12 cellular contexts compared by ENCODE assay signal in genomic region chr17:31327534-31328526, GRCh38. TPM values are rescaled to one million over a fixed set of nuclear protein-coding genes. Genes with fewer than 3 reads are reported as not detected.
DNase-seq lines count a peak whose midpoint lies in the region; ATAC-seq and TF ChIP-seq lines count a peak whose summit lies in the region.
"Had no signal": no experiment of that assay in that cellular context is flagged by ENCODE, and none has a peak within 500 bp of the region (broad histone marks: within the 10 kb centered on the region; RNA-seq: fewer than 3 reads in every experiment).

No MANE protein-coding gene starts in this region.

- peaks cover 6% of the 10 kb centered on the region; the same call in 1 of the 2 replicates for H3K4me1 ChIP-seq in IMR-90 (ENCODE audit: control insufficient read depth, insufficient read depth, low read length)
- H3K4me1 ChIP-seq in tibial nerve = no peaks in the 10 kb centered on the region

- H2AK9ac ChIP-seq in IMR-90 (replicated peaks; ENCODE audit: low read depth, low read length, poor library complexity) = no peak overlapping the region

- TF ChIP-seq RAD21 in IMR-90 (IDR thresholded peaks at IDR 0.05; ENCODE audit: low read length) = no peak

- no TSS peak for BruUV-seq in IMR-90 (replicated peaks; lab: Mats Ljungman, UMichigan)

- H2BK15ac ChIP-seq in IMR-90 (ENCODE audit: low read depth, low read length) = peak overlapping the region; percentile 71; the same call in 2 of the 3 replicates

- no peak for TF ChIP-seq EP300 in tibial nerve (IDR thresholded peaks at IDR 0.05)

- peak overlapping the region; percentile 75 for H3K4ac ChIP-seq in IMR-90 (ENCODE audit: low read depth, low read length)

- TF ChIP-seq POLR2A in IMR-90 (IDR thresholded peaks at IDR 0.05; ENCODE audit: low read depth, low read length) (no peak), tibial nerve (IDR thresholded peaks at IDR 0.05) (no peak)

- DNase-seq in AG08396 (ENCODE audit: low spot score) (peak; percentile 49), IMR-90 (peak; percentile 90), brain microvascular endothelial cell (peak; percentile 79), lung microvascular endothelial cell (ENCODE audit: low read depth in 2 of 2) (peak; percentile 8 to 65), tibial nerve (ENCODE audit: low spot score in 2 of 2) (no peak), NCI-H345 (lab: John Stamatoyannopoulos, UW) (no peak), germinal center (ENCODE audit: low spot score) (no peak)
- DNase-seq: naive thymus-derived CD4-positive, alpha-beta T cell; NCI-H526; T-helper 17 cell had no signal

- H3K4me3 ChIP-seq in IMR-90 (ENCODE audit: insufficient read depth, low read depth, low read length) (no peak overlapping the region), brain microvascular endothelial cell (ENCODE audit: low read depth, low read length) (no peak overlapping the region), tibial nerve (no peak overlapping the region)

- H3K14ac ChIP-seq in IMR-90 (replicated peaks; ENCODE audit: low read depth, low read length) = peak overlapping the region; percentile 72

- ATAC-seq in IMR-90 (ENCODE audit: low read depth) (peak; percentile 90), HG02642 (IDR thresholded peaks at IDR 0.05; ENCODE audit: poor library complexity, unreplicated experiment) (no peak)
- ATAC-seq: naive thymus-derived CD4-positive, alpha-beta T cell; T-helper 17 cell had no signal

- peak overlapping the region; percentile 94 for H2BK120ac ChIP-seq in IMR-90 (ENCODE audit: low read depth, low read length)

- peak overlapping the region; percentile 86 for H2BK5ac ChIP-seq in IMR-90 (ENCODE audit: low read depth, low read length, poor library complexity, severe bottlenecking)

- H3K36me3 ChIP-seq in IMR-90 (ENCODE audit: control insufficient read depth, insufficient read depth, low read length) = peaks cover 14% of the 10 kb centered on the region
- peaks cover 8% of the 10 kb centered on the region for H3K36me3 ChIP-seq in brain microvascular endothelial cell (replicated peaks)
- peaks cover 0 to 36% (median 0%) of the 10 kb centered on the region in 3 donors for H3K36me3 ChIP-seq in tibial nerve

- H3K4me2 ChIP-seq in IMR-90 (ENCODE audit: low read depth, low read length) = peak overlapping the region; percentile 38; the same call in 1 of the 2 replicates
- H3K4me2 ChIP-seq: KMS-11 had no signal

- TF ChIP-seq CTCF in IMR-90 (conservative IDR thresholded peaks at IDR 0.05; ENCODE audit: low read depth, low read length) (no peak), brain microvascular endothelial cell (IDR thresholded peaks at IDR 0.05; ENCODE audit: low read depth, low read length, missing control alignments) (no peak), tibial nerve (IDR thresholded peaks at IDR 0.05) (no peak)

- peaks cover 0 to 23% of the 10 kb centered on the region in 2 experiments; a peak in 2 of 4 replicates for H3K79me1 ChIP-seq in IMR-90 (ENCODE audit: low read depth in 1 of 2, low read length in 2 of 2)

- H3K56ac ChIP-seq in IMR-90 (ENCODE audit: extremely low read depth, insufficient read depth, low read length) = no peak overlapping the region

- H4K8ac ChIP-seq in IMR-90 (ENCODE audit: low read depth in 2 of 2, low read length in 2 of 2) = peak overlapping the region in 1 of 2 experiments; percentile 82; a peak in 2 of 4 replicates

- H4K5ac ChIP-seq in IMR-90 (ENCODE audit: low read depth, low read length) = peak overlapping the region; percentile 33; the same call in 1 of the 2 replicates

- POLR2A ChIA-PET in IMR-90 (lab: Charles Lee; ENCODE audit: unreplicated experiment) = no interaction called here

- H2BK20ac ChIP-seq in IMR-90 (ENCODE audit: low read depth, low read length) = peak overlapping the region; percentile 94

- dilution Hi-C loops in IMR-90 (cut with HindIII; ENCODE audit: low sequenced_read_pairs, unreplicated experiment) = no loop called here

- in situ Hi-C loops in IMR-90 (cut with MboI; ENCODE audit: low sequenced_read_pairs) = no loop called here
- in situ Hi-C loops in brain microvascular endothelial cell (cut with HindIII; ENCODE audit: low pct_ligation_motif_present, low sequenced_read_pairs) = no loop called here

- no peaks in the 10 kb centered on the region for H3K9me3 ChIP-seq in IMR-90 (ENCODE audit: control insufficient read depth, insufficient read depth, low read length)
- H3K9me3 ChIP-seq in tibial nerve = no peaks in the 10 kb centered on the region

- 90% methylated on average over 3 of the region's 12 CpGs; no CpG with 5 or more reads in 1 of the 2 experiments for WGBS in IMR-90 (ENCODE audit: extremely low coverage in 2 of 2, insufficient read length in 1 of 2), 2 experiments
- WGBS in tibial nerve, 2 donors = 93 to 96% methylated on average over 12 of the region's 12 CpGs

- peak overlapping the region; percentile 86 for H2AK5ac ChIP-seq in IMR-90 (ENCODE audit: low read depth, low read length)

- no peak overlapping the region for H3K9ac ChIP-seq in IMR-90 (ENCODE audit: low read depth, low read length)
- H3K9ac ChIP-seq: KMS-11 had no signal

- H2AFZ ChIP-seq in IMR-90 (replicated peaks; ENCODE audit: low read length, poor library complexity) = no peak overlapping the region

- peak overlapping the region; percentile 57 for H3K18ac ChIP-seq in IMR-90 (ENCODE audit: low read depth, low read length)

- H4K91ac ChIP-seq in IMR-90 (ENCODE audit: insufficient read depth, low read depth, low read length) = peak overlapping the region; percentile 68; the same call in 1 of the 2 replicates

- H3K27me3 ChIP-seq in IMR-90 (ENCODE audit: control insufficient read depth, insufficient read depth, low read length) (no peaks in the 10 kb centered on the region), brain microvascular endothelial cell (replicated peaks) (no peaks in the 10 kb centered on the region), tibial nerve (no peaks in the 10 kb centered on the region)

- H3K23ac ChIP-seq in IMR-90 (ENCODE audit: low read depth, low read length) = peak overlapping the region; percentile 96; the same call in 1 of the 2 replicates

- peaks cover 7% of the 10 kb centered on the region for H3K9me1 ChIP-seq in IMR-90 (ENCODE audit: insufficient read depth, low read length)

- CTCF ChIA-PET in IMR-90 (lab: Yijun Ruan, JAX) = no interaction called here

- H3K27ac ChIP-seq in IMR-90 (ENCODE audit: insufficient read depth, low read length) (peak overlapping the region; percentile 31), brain microvascular endothelial cell (peak overlapping the region; percentile 51), tibial nerve (no peak overlapping the region)
- H3K27ac ChIP-seq: KMS-11 had no signal

- intact Hi-C loops in IMR-90 (cut with micrococcal nuclease) = no loop called here

- no peaks in the 10 kb centered on the region; the same call in 1 of the 2 replicates for H4K20me1 ChIP-seq in IMR-90 (ENCODE audit: insufficient read depth, low read length)

TF ChIP-seq in IMR-90, 13 proteins besides CTCF, POLR2A, EP300 and RAD21 (continues in another document):
- TF ChIP-seq NFE2L2 (IDR thresholded peaks at IDR 0.05; ENCODE audit: low read depth, low read length) = no peak
- TF ChIP-seq, protein P1, sequence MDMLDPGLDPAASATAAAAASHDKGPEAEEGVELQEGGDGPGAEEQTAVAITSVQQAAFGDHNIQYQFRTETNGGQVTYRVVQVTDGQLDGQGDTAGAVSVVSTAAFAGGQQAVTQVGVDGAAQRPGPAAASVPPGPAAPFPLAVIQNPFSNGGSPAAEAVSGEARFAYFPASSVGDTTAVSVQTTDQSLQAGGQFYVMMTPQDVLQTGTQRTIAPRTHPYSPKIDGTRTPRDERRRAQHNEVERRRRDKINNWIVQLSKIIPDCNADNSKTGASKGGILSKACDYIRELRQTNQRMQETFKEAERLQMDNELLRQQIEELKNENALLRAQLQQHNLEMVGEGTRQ (IDR thresholded peaks at IDR 0.05; ENCODE audit: low read depth, low read length) = no peak
- TF ChIP-seq MXI1 (IDR thresholded peaks at IDR 0.05; ENCODE audit: borderline replicate concordance, low read depth, low read length) = no peak
- TF ChIP-seq RCOR1 (IDR thresholded peaks at IDR 0.05; ENCODE audit: insufficient replicate concordance, low read length) = no peak
- TF ChIP-seq, protein P2, sequence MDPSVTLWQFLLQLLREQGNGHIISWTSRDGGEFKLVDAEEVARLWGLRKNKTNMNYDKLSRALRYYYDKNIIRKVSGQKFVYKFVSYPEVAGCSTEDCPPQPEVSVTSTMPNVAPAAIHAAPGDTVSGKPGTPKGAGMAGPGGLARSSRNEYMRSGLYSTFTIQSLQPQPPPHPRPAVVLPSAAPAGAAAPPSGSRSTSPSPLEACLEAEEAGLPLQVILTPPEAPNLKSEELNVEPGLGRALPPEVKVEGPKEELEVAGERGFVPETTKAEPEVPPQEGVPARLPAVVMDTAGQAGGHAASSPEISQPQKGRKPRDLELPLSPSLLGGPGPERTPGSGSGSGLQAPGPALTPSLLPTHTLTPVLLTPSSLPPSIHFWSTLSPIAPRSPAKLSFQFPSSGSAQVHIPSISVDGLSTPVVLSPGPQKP (IDR thresholded peaks at IDR 0.05; ENCODE audit: borderline replicate concordance, low read depth, low read length) = no peak
- no peak for TF ChIP-seq RFX5 (IDR thresholded peaks at IDR 0.05; ENCODE audit: low read depth, low read length)
- peak; percentile 35 for TF ChIP-seq CEBPB (IDR thresholded peaks at IDR 0.05; ENCODE audit: low read depth, low read length)
- TF ChIP-seq MAZ (IDR thresholded peaks at IDR 0.05; ENCODE audit: borderline replicate concordance, low read depth, low read length) = no peak
- 0 out of 2 replicates have a peak, but pooled peaks have one; percentile 16 for TF ChIP-seq BHLHE40 (IDR thresholded peaks at IDR 0.05; ENCODE audit: low read depth, low read length)

RNA-seq across cellular contexts. Expression of gene EVI2A, which starts 6.4 kb away (rescaled TPM):
- 0.90 and 1.7 TPM in 2 replicates for total RNA-seq in IMR-90 (2012; rRNA removed)
- polyA plus RNA-seq in IMR-90 (2012; rRNA removed) = 0.40 and 0.50 TPM in 2 replicates
- polyA plus RNA-seq in IMR-90 (2012; cell fraction: cytosol; rRNA removed) = 0.02 TPM in 1 of 2 replicates, not detected in the other
- 0.09 TPM in 1 of 2 replicates, not detected in the other for polyA plus RNA-seq in IMR-90 (2012; cell fraction: nucleus; rRNA removed; ENCODE audit: low replicate concordance)
- under 0.01 and 0.87 TPM in 2 replicates for total RNA-seq in lung microvascular endothelial cell
- total RNA-seq in tibial nerve = 1 to 10 TPM; 2.9 to 5.5 (median 4.2) TPM

RNA-seq across cellular contexts. Expression of gene EVI2B, which starts 14.0 kb away (rescaled TPM):
- total RNA-seq in IMR-90 (2012; rRNA removed) = under 0.01 TPM in 2 replicates
- polyA plus RNA-seq in IMR-90 (2012; rRNA removed) = 0.17 and 0.24 TPM in 2 replicates
- polyA plus RNA-seq in IMR-90 (2012; cell fraction: cytosol; rRNA removed) = 0.02 and 0.05 TPM in 2 replicates
- polyA plus RNA-seq in IMR-90 (2012; cell fraction: nucleus; rRNA removed; ENCODE audit: low replicate concordance) = 0.09 TPM in 1 of 2 replicates, not detected in the other
- total RNA-seq in lung microvascular endothelial cell = 0.22 TPM in 1 of 2 replicates, not detected in the other
- 1 to 10 TPM; 5.7 to 9.9 (median 9.3) TPM for total RNA-seq in tibial nerve

RNA-seq across cellular contexts. Expression of gene OMG, which starts 30.8 kb away (rescaled TPM):
- 0.18 TPM in 1 of 2 replicates, not detected in the other for total RNA-seq in IMR-90 (2012; rRNA removed)
- not detected in 2 replicates for polyA plus RNA-seq in IMR-90 (2012; rRNA removed)
- polyA plus RNA-seq in IMR-90 (2012; cell fraction: cytosol; rRNA removed) = 0.13 TPM in 1 of 2 replicates, not detected in the other
- not detected in 2 replicates for polyA plus RNA-seq in IMR-90 (2012; cell fraction: nucleus; rRNA removed; ENCODE audit: low replicate concordance)
- total RNA-seq in lung microvascular endothelial cell = 5.4 and 6.7 TPM in 2 replicates
- not detected for total RNA-seq in tibial nerve
- polyA plus RNA-seq: naive thymus-derived CD4-positive, alpha-beta T cell had no signal

Comparison
In these comparisons a context has a peak if more than half of its experiments do, and no peak if none do; other contexts are left out.
1. DNase-seq: peak in AG08396 (single experiment), IMR-90 (single experiment), brain microvascular endothelial cell (single experiment) and lung microvascular endothelial cell (2 of 2); none in tibial nerve (0 of 2), NCI-H345 (single experiment) and germinal center (single experiment).
2. H3K27ac ChIP-seq: peak in IMR-90 (single experiment) and brain microvascular endothelial cell (single experiment); none in tibial nerve (0 of 4).